ENCODE assay signal across 1 cellular context in the genomic region with DNA sequence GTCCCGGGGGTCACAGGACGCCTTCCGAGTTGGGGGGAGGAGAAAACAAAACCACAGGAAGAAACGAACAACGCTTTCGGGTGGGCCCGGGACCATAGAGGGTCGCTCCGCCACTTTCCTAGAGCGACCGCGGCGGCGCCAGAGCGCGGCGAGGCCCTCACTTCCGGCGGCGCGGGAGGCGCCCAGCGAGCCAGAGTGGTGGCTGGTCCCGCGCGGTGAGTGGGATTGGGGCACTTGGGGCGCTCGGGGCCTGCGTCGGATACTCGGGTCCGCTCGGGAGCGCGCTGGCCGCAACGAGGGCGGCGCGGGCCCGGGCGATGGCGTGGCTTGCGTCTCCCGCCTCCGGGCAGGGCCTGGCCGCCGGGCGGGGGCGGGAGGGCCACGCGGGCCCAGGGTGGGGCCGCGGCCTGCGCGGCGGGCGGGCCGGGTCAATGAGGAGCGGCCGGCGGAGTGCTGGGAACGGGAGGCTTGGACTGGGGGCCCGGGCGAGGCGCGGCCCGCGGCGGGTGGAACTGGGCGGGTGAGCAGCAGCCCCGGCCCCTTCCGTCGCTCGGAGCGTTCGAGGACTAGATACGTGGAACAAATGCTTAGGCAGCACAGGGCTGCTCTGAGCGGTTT.
TF ChIP-seq lines count a peak whose summit lies in the region.

A gene (plus strand): TSS at position 160 of the 618 bp plus-strand sequence. CDS start 2,446 bp downstream, outside the sequence.

TF ChIP-seq in K562, 482 proteins besides CTCF, POLR2A, EP300 and RAD21 (continued from another document and continues in another):
- TF ChIP-seq, protein P1, sequence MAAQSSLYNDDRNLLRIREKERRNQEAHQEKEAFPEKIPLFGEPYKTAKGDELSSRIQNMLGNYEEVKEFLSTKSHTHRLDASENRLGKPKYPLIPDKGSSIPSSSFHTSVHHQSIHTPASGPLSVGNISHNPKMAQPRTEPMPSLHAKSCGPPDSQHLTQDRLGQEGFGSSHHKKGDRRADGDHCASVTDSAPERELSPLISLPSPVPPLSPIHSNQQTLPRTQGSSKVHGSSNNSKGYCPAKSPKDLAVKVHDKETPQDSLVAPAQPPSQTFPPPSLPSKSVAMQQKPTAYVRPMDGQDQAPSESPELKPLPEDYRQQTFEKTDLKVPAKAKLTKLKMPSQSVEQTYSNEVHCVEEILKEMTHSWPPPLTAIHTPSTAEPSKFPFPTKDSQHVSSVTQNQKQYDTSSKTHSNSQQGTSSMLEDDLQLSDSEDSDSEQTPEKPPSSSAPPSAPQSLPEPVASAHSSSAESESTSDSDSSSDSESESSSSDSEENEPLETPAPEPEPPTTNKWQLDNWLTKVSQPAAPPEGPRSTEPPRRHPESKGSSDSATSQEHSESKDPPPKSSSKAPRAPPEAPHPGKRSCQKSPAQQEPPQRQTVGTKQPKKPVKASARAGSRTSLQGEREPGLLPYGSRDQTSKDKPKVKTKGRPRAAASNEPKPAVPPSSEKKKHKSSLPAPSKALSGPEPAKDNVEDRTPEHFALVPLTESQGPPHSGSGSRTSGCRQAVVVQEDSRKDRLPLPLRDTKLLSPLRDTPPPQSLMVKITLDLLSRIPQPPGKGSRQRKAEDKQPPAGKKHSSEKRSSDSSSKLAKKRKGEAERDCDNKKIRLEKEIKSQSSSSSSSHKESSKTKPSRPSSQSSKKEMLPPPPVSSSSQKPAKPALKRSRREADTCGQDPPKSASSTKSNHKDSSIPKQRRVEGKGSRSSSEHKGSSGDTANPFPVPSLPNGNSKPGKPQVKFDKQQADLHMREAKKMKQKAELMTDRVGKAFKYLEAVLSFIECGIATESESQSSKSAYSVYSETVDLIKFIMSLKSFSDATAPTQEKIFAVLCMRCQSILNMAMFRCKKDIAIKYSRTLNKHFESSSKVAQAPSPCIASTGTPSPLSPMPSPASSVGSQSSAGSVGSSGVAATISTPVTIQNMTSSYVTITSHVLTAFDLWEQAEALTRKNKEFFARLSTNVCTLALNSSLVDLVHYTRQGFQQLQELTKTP (IDR thresholded peaks at IDR 0.05; ENCODE audit: low read depth in 1 of 2, partially characterized antibody in 2 of 2) = no peak
- peak; percentile 95; the same call in 1 of the 2 replicates for TF ChIP-seq NR3C1 (CRISPR knock-in tag; IDR thresholded peaks at IDR 0.05)
- TF ChIP-seq TOE1 (IDR thresholded peaks at IDR 0.05; ENCODE audit: borderline replicate concordance) = peak; percentile 10; the same call in 1 of the 2 replicates
- TF ChIP-seq TOE1 (CRISPR knock-in tag; IDR thresholded peaks at IDR 0.05; ENCODE audit: borderline replicate concordance, low read depth) = peak; percentile 21; the same call in 1 of the 2 replicates
- peak; percentile 47; the same call in 1 of the 2 replicates for TF ChIP-seq CHD2 (IDR thresholded peaks at IDR 0.05; ENCODE audit: low read depth, low read length)
- TF ChIP-seq HCFC1 (IDR thresholded peaks at IDR 0.05; ENCODE audit: low read depth, low read length) = peak; percentile 73
- TF ChIP-seq ZBTB7A (IDR thresholded peaks at IDR 0.05; ENCODE audit: borderline replicate concordance, control insufficient read depth, low read depth, low read length) = peak; percentile 95; the same call in 1 of the 2 replicates
- no peak for TF ChIP-seq ZEB2 (IDR thresholded peaks at IDR 0.05)
- TF ChIP-seq WHSC1 (IDR thresholded peaks at IDR 0.05; ENCODE audit: low read length) = no peak
- TF ChIP-seq, protein P2, sequence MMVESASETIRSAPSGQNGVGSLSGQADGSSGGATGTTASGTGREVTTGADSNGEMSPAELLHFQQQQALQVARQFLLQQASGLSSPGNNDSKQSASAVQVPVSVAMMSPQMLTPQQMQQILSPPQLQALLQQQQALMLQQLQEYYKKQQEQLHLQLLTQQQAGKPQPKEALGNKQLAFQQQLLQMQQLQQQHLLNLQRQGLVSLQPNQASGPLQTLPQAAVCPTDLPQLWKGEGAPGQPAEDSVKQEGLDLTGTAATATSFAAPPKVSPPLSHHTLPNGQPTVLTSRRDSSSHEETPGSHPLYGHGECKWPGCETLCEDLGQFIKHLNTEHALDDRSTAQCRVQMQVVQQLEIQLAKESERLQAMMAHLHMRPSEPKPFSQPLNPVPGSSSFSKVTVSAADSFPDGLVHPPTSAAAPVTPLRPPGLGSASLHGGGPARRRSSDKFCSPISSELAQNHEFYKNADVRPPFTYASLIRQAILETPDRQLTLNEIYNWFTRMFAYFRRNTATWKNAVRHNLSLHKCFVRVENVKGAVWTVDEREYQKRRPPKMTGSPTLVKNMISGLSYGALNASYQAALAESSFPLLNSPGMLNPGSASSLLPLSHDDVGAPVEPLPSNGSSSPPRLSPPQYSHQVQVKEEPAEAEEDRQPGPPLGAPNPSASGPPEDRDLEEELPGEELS (CRISPR knock-in tag; IDR thresholded peaks at IDR 0.05; ENCODE audit: borderline replicate concordance) = peak; percentile 96; the same call in 1 of the 2 replicates
- TF ChIP-seq GABPA (tag; conservative IDR thresholded peaks at IDR 0.05; ENCODE audit: low read depth) = peak; percentile 96
- no peak for TF ChIP-seq CHD1 (IDR thresholded peaks at IDR 0.05; ENCODE audit: low read length)
- peak; percentile 93 for TF ChIP-seq SMAD4 (CRISPR knock-in tag; conservative IDR thresholded peaks at IDR 0.05)
- peak; percentile 75 for TF ChIP-seq ELF1 (tag; IDR thresholded peaks at IDR 0.05)
- no peak for TF ChIP-seq ZNF695 (CRISPR knock-in tag; IDR thresholded peaks at IDR 0.05)
- TF ChIP-seq, protein P3, sequence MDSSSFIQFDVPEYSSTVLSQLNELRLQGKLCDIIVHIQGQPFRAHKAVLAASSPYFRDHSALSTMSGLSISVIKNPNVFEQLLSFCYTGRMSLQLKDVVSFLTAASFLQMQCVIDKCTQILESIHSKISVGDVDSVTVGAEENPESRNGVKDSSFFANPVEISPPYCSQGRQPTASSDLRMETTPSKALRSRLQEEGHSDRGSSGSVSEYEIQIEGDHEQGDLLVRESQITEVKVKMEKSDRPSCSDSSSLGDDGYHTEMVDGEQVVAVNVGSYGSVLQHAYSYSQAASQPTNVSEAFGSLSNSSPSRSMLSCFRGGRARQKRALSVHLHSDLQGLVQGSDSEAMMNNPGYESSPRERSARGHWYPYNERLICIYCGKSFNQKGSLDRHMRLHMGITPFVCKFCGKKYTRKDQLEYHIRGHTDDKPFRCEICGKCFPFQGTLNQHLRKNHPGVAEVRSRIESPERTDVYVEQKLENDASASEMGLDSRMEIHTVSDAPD (CRISPR knock-in tag; IDR thresholded peaks at IDR 0.05) = no peak
- no peak for TF ChIP-seq NFATC3 (IDR thresholded peaks at IDR 0.05)
- TF ChIP-seq SOX6 (IDR thresholded peaks at IDR 0.05) = peak; percentile 78
- TF ChIP-seq RBBP5 (IDR thresholded peaks at IDR 0.05; ENCODE audit: borderline replicate concordance, insufficient read depth, low read length, poor library complexity, severe bottlenecking) = peak; percentile 87
- TF ChIP-seq GTF2F1 (IDR thresholded peaks at IDR 0.05; ENCODE audit: low read depth, low read length) = peak; percentile 74
- no peak for TF ChIP-seq NFE2 (IDR thresholded peaks at IDR 0.05; ENCODE audit: low read depth)
- no peak for TF ChIP-seq ETV6 (IDR thresholded peaks at IDR 0.05; ENCODE audit: borderline replicate concordance in 1 of 2, low read depth in 2 of 2, low read length in 1 of 2)
- peak; percentile 90; the same call in 1 of the 2 replicates for TF ChIP-seq ETV6 (CRISPR knock-in tag; IDR thresholded peaks at IDR 0.05; ENCODE audit: borderline replicate concordance)
- no peak for TF ChIP-seq CBFA2T2 (conservative IDR thresholded peaks at IDR 0.05)
- TF ChIP-seq SMAD1 (IDR thresholded peaks at IDR 0.05; ENCODE audit: low read depth, low read length, partially characterized antibody) = peak; percentile 27
- TF ChIP-seq CBFB (CRISPR knock-in tag; IDR thresholded peaks at IDR 0.05) = peak; percentile 63; the same call in 1 of the 2 replicates
- no peak; a peak in 1 of 4 replicates for TF ChIP-seq KDM4B (IDR thresholded peaks at IDR 0.05; ENCODE audit: borderline replicate concordance in 2 of 2, low read depth in 1 of 2)
- no peak for TF ChIP-seq SAP30 (IDR thresholded peaks at IDR 0.05; ENCODE audit: borderline replicate concordance, insufficient read depth, low read depth, low read length, poor library complexity, severe bottlenecking)
- TF ChIP-seq SAFB2 (IDR thresholded peaks at IDR 0.05; ENCODE audit: borderline replicate concordance, low read depth, low read length, severe bottlenecking) = no peak
- no peak for TF ChIP-seq DNMT1 (IDR thresholded peaks at IDR 0.05)
- peak; percentile 96 for TF ChIP-seq CXXC5 (CRISPR knock-in tag; IDR thresholded peaks at IDR 0.05)
- TF ChIP-seq ZNF75A (CRISPR knock-in tag; IDR thresholded peaks at IDR 0.05) = no peak
- TF ChIP-seq MYC (IDR thresholded peaks at IDR 0.05; ENCODE audit: low read depth, low read length) = peak; percentile 91
- no peak for TF ChIP-seq MYC (CRISPR knock-in tag; IDR thresholded peaks at IDR 0.05; ENCODE audit: borderline replicate concordance, low read depth)
- TF ChIP-seq, protein P4, sequence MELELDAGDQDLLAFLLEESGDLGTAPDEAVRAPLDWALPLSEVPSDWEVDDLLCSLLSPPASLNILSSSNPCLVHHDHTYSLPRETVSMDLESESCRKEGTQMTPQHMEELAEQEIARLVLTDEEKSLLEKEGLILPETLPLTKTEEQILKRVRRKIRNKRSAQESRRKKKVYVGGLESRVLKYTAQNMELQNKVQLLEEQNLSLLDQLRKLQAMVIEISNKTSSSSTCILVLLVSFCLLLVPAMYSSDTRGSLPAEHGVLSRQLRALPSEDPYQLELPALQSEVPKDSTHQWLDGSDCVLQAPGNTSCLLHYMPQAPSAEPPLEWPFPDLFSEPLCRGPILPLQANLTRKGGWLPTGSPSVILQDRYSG (tag; conservative IDR thresholded peaks at IDR 0.05; ENCODE audit: low read depth) = no peak
- TF ChIP-seq ELF4 (CRISPR knock-in tag; IDR thresholded peaks at IDR 0.05) = no peak
- TF ChIP-seq ARID1B (IDR thresholded peaks at IDR 0.05) = peak; percentile 15; the same call in 1 of the 2 replicates
- no peak for TF ChIP-seq MCM5 (IDR thresholded peaks at IDR 0.05; ENCODE audit: low read depth)
- no peak for TF ChIP-seq CBX3 (IDR thresholded peaks at IDR 0.05; ENCODE audit: borderline replicate concordance in 1 of 2, low read length in 2 of 2)
- peak; percentile 92 for TF ChIP-seq E2F3 (CRISPR knock-in tag; IDR thresholded peaks at IDR 0.05)
- TF ChIP-seq ARHGAP35 (IDR thresholded peaks at IDR 0.05; ENCODE audit: partially characterized antibody) = no peak
- TF ChIP-seq FOXJ3 (CRISPR knock-in tag; IDR thresholded peaks at IDR 0.05) = no peak
- TF ChIP-seq ZNF121 (CRISPR knock-in tag; conservative IDR thresholded peaks at IDR 0.05) = 0 out of 2 replicates have a peak, but pooled peaks have one; percentile 41
- TF ChIP-seq ZNF12 (CRISPR knock-in tag; IDR thresholded peaks at IDR 0.05) = 0 out of 2 replicates have a peak, but pooled peaks have one; percentile 22
- TF ChIP-seq HDAC3 (IDR thresholded peaks at IDR 0.05; ENCODE audit: borderline replicate concordance, partially characterized antibody) = no peak
- TF ChIP-seq, protein P5, sequence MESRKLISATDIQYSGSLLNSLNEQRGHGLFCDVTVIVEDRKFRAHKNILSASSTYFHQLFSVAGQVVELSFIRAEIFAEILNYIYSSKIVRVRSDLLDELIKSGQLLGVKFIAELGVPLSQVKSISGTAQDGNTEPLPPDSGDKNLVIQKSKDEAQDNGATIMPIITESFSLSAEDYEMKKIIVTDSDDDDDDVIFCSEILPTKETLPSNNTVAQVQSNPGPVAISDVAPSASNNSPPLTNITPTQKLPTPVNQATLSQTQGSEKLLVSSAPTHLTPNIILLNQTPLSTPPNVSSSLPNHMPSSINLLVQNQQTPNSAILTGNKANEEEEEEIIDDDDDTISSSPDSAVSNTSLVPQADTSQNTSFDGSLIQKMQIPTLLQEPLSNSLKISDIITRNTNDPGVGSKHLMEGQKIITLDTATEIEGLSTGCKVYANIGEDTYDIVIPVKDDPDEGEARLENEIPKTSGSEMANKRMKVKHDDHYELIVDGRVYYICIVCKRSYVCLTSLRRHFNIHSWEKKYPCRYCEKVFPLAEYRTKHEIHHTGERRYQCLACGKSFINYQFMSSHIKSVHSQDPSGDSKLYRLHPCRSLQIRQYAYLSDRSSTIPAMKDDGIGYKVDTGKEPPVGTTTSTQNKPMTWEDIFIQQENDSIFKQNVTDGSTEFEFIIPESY (CRISPR knock-in tag; IDR thresholded peaks at IDR 0.05) = peak; percentile 86
- TF ChIP-seq TGIF2 (CRISPR knock-in tag; IDR thresholded peaks at IDR 0.05) = peak; percentile 94
- peak; percentile 54; the same call in 1 of the 2 replicates for TF ChIP-seq ELF2 (CRISPR knock-in tag; IDR thresholded peaks at IDR 0.05)
- TF ChIP-seq NR1H2 (CRISPR knock-in tag; IDR thresholded peaks at IDR 0.05) = peak; percentile 91; the same call in 1 of the 2 replicates
- no peak for TF ChIP-seq CAMTA2 (CRISPR knock-in tag; conservative IDR thresholded peaks at IDR 0.05)
- TF ChIP-seq MTA1 (IDR thresholded peaks at IDR 0.05; ENCODE audit: borderline replicate concordance) = no peak; the same call in 1 of the 2 replicates
- TF ChIP-seq RBM34 (IDR thresholded peaks at IDR 0.05; ENCODE audit: borderline replicate concordance, insufficient read depth, low read length) = no peak
- TF ChIP-seq SUPT5H (IDR thresholded peaks at IDR 0.05) = 0 out of 2 replicates have a peak, but pooled peaks have one; percentile 57
- TF ChIP-seq, protein P6, sequence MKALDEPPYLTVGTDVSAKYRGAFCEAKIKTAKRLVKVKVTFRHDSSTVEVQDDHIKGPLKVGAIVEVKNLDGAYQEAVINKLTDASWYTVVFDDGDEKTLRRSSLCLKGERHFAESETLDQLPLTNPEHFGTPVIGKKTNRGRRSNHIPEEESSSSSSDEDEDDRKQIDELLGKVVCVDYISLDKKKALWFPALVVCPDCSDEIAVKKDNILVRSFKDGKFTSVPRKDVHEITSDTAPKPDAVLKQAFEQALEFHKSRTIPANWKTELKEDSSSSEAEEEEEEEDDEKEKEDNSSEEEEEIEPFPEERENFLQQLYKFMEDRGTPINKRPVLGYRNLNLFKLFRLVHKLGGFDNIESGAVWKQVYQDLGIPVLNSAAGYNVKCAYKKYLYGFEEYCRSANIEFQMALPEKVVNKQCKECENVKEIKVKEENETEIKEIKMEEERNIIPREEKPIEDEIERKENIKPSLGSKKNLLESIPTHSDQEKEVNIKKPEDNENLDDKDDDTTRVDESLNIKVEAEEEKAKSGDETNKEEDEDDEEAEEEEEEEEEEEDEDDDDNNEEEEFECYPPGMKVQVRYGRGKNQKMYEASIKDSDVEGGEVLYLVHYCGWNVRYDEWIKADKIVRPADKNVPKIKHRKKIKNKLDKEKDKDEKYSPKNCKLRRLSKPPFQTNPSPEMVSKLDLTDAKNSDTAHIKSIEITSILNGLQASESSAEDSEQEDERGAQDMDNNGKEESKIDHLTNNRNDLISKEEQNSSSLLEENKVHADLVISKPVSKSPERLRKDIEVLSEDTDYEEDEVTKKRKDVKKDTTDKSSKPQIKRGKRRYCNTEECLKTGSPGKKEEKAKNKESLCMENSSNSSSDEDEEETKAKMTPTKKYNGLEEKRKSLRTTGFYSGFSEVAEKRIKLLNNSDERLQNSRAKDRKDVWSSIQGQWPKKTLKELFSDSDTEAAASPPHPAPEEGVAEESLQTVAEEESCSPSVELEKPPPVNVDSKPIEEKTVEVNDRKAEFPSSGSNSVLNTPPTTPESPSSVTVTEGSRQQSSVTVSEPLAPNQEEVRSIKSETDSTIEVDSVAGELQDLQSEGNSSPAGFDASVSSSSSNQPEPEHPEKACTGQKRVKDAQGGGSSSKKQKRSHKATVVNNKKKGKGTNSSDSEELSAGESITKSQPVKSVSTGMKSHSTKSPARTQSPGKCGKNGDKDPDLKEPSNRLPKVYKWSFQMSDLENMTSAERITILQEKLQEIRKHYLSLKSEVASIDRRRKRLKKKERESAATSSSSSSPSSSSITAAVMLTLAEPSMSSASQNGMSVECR (CRISPR knock-in tag; IDR thresholded peaks at IDR 0.05) = peak; percentile 70; the same call in 1 of the 2 replicates
